13 cellular contexts compared by ENCODE assay signal in genomic region chr4:13543091-13543581, GRCh38. TPM values are rescaled to one million over a fixed set of nuclear protein-coding genes. Genes with fewer than 3 reads are reported as not detected.
DNase-seq lines count a peak whose midpoint lies in the region; ATAC-seq and TF ChIP-seq lines count a peak whose summit lies in the region.
"Had no signal": no experiment of that assay in that cellular context is flagged by ENCODE, and none has a peak within 500 bp of the region (broad histone marks: within the 10 kb centered on the region; RNA-seq: fewer than 3 reads in every experiment).

No MANE protein-coding gene starts in this region.

- no peaks in the 10 kb centered on the region for H3K9me3 ChIP-seq in sigmoid colon
- no peaks in the 10 kb centered on the region for H3K9me3 ChIP-seq in GM23248 (ENCODE audit: low read depth)

- H4K20me1 ChIP-seq in GM23248 (ENCODE audit: insufficient read depth), result no peaks in the 10 kb centered on the region

- peaks cover 53% of the 10 kb centered on the region for H3K4me1 Mint-ChIP-seq in activated CD4-positive, alpha-beta T cell treated with anti-CD3 and anti-CD28 coated beads for 36 hours
- H3K4me1 Mint-ChIP-seq in WTC11, result peaks cover 60% of the 10 kb centered on the region

- ATAC-seq in activated CD4-positive, alpha-beta T cell treated with anti-CD3 and anti-CD28 coated beads for 36 hours, result no peak
- ATAC-seq in WTC11 (no peak), HG03139 (IDR thresholded peaks at IDR 0.05; ENCODE audit: unreplicated experiment) (no peak)

- H3K27me3 Mint-ChIP-seq in activated CD4-positive, alpha-beta T cell treated with anti-CD3 and anti-CD28 coated beads for 36 hours, result peaks cover 69% of the 10 kb centered on the region
- H3K27me3 Mint-ChIP-seq in WTC11 (ENCODE audit: low read depth), result peaks cover 97% of the 10 kb centered on the region

- POLR2A ChIA-PET in activated CD4-positive, alpha-beta T cell treated with anti-CD3 and anti-CD28 coated beads for 36 hours (lab: Charles Lee), result no interaction called here
- POLR2A ChIA-PET in WTC11 (lab: Charles Lee), result interaction anchor here (0.9 to 1.9 kb wide), 4 partner anchors 13 to 60 kb away, joined by 3 to 6 read pairs (median 4); partner anchors contain the start of gene RAB28

- H3K27me3 ChIP-seq in sigmoid colon (peaks cover 3 to 76% (median 28%) of the 10 kb centered on the region in 3 donors), GM23248 (replicated peaks; ENCODE audit: insufficient read depth) (peaks cover 73% of the 10 kb centered on the region)

- H3K9me2 ChIP-seq in GM23248 (ENCODE audit: insufficient read depth), result no peaks in the 10 kb centered on the region

- H3K36me3 ChIP-seq in sigmoid colon (no peaks in the 10 kb centered on the region), GM23248 (ENCODE audit: low read depth) (no peaks in the 10 kb centered on the region)

- peaks cover 2% of the 10 kb centered on the region for H3K36me3 Mint-ChIP-seq in activated CD4-positive, alpha-beta T cell treated with anti-CD3 and anti-CD28 coated beads for 36 hours (ENCODE audit: low read depth)
- peaks cover 6% of the 10 kb centered on the region; the same call in 1 of the 2 replicates for H3K36me3 Mint-ChIP-seq in WTC11

- H3K79me2 ChIP-seq in GM23248 (ENCODE audit: insufficient read depth), result no peaks in the 10 kb centered on the region

- H3F3A ChIP-seq in GM23248 (ENCODE audit: insufficient read depth), result no peaks in the 10 kb centered on the region

- TF ChIP-seq POLR2A in sigmoid colon (IDR thresholded peaks at IDR 0.05), result no peak

- no peak overlapping the region for H3K4me2 ChIP-seq in GM23248 (ENCODE audit: unreplicated experiment)

- no peak for TF ChIP-seq CTCF in WTC11 (IDR thresholded peaks at IDR 0.05)
- TF ChIP-seq CTCF in sigmoid colon (IDR thresholded peaks at IDR 0.05), result no peak

- peaks cover 0 to 87% (median 60%) of the 10 kb centered on the region in 4 donors for H3K4me1 ChIP-seq in sigmoid colon
- H3K4me1 ChIP-seq in GM23248 (ENCODE audit: insufficient read depth), result no peaks in the 10 kb centered on the region; the same call in 1 of the 2 replicates

- in situ Hi-C loops in GM23248 (cut with MboI), result no loop called here

- H3K4me3 Mint-ChIP-seq in activated CD4-positive, alpha-beta T cell treated with anti-CD3 and anti-CD28 coated beads for 36 hours, result peak overlapping the region; percentile 23
- peak overlapping the region; percentile 53 for H3K4me3 Mint-ChIP-seq in WTC11

- H3K27ac Mint-ChIP-seq in activated CD4-positive, alpha-beta T cell treated with anti-CD3 and anti-CD28 coated beads for 36 hours, result no peak overlapping the region
- no peak overlapping the region for H3K27ac Mint-ChIP-seq in WTC11

- CTCF ChIA-PET in activated CD4-positive, alpha-beta T cell treated with anti-CD3 and anti-CD28 coated beads for 36 hours (lab: Charles Lee), result interaction anchor here (0.6 to 1.2 kb wide), 5 partner anchors 12 to 33 kb away, joined by 3 to 4 read pairs (median 3); no protein-coding TSS in a partner anchor
- CTCF ChIA-PET in WTC11 (lab: Charles Lee), result interaction anchor here (1.1 to 5.7 kb wide), 9 partner anchors 20 to 814 kb away, joined by 3 to 69 read pairs (median 6); no protein-coding TSS in a partner anchor

- no peak for TF ChIP-seq EP300 in sigmoid colon (IDR thresholded peaks at IDR 0.05)

- H3K4me3 ChIP-seq in sigmoid colon, result peak overlapping the region; percentile 74 to 77 (median 76)
- H3K4me3 ChIP-seq in GM23248, result no peak overlapping the region

- WGBS in sigmoid colon, 2 donors, result 28 to 57% methylated on average over 13 of the region's 13 CpGs
- WGBS in GM23248 (ENCODE audit: low coverage in 1 of 2, low lambda C conversion rate in 2 of 2, missing lambda C conversion rate in 2 of 2), 2 experiments, result 87 to 91% methylated on average over 13 of the region's 13 CpGs

- peak overlapping the region in 3 of 4 donors; percentile 93 to 96 (median 94) for H3K27ac ChIP-seq in sigmoid colon
- no peak overlapping the region for H3K27ac ChIP-seq in GM23248

- no peak overlapping the region for H3K9ac ChIP-seq in GM23248

- no peak overlapping the region for H2AFZ ChIP-seq in GM23248

- DNase-seq in activated CD4-positive, alpha-beta T cell treated with anti-CD3 and anti-CD28 coated beads for 36 hours, result no peak
- DNase-seq in activated CD4-positive, alpha-beta T cell treated with anti-CD3 and anti-CD28 coated beads, Interleukin-2, amount 50 U/mL, for 48 hours, result no peak
- DNase-seq in WTC11 (ENCODE audit: low spot score), result no peak
- DNase-seq in islet precursor cell, result peak; percentile 54
- DNase-seq in sigmoid colon, result peak; percentile 73
- no peak for DNase-seq in GM23248
- no peak for DNase-seq in AG08395 (ENCODE audit: low spot score)
- DNase-seq: activated gamma-delta T cell; NCI-H1105 treated with DMSO at 0.1 percent for 48 hours; NCI-H774; stimulated activated CD4-positive, alpha-beta T cell treated with anti-CD3 and anti-CD28 coated beads, Interleukin-2, amount 100 ng/mL, for 48 hours had no signal

- intact Hi-C loops in activated CD4-positive, alpha-beta T cell treated with anti-CD3 and anti-CD28 coated beads for 36 hours (cut with DNase I, micrococcal nuclease), result no loop called here
- intact Hi-C loops in sigmoid colon (cut with DNase I), result loop anchor here (10.0 kb wide), 1 partner anchor 468 kb away; no protein-coding TSS in a partner anchor

- H3K9me3 Mint-ChIP-seq in activated CD4-positive, alpha-beta T cell treated with anti-CD3 and anti-CD28 coated beads for 36 hours (ENCODE audit: low read depth), result peaks cover 3% of the 10 kb centered on the region
- no peaks in the 10 kb centered on the region for H3K9me3 Mint-ChIP-seq in WTC11

TF ChIP-seq in WTC11, 78 proteins besides CTCF, POLR2A, EP300 and RAD21 (continues in another document):
- TF ChIP-seq CBFB (CRISPR knock-in tag; IDR thresholded peaks at IDR 0.05; ENCODE audit: low read depth), result no peak
- TF ChIP-seq PRDM15 (CRISPR knock-in tag; IDR thresholded peaks at IDR 0.05), result peak; percentile 12; the same call in 1 of the 2 replicates
- TF ChIP-seq CDX4 (CRISPR knock-in tag; IDR thresholded peaks at IDR 0.05; ENCODE audit: borderline replicate concordance), result no peak

RNA-seq across cellular contexts. Expression of gene NKX3-2, which starts 1.2 kb away (rescaled TPM):
- not detected for total RNA-seq in activated CD4-positive, alpha-beta T cell treated with anti-CD3 and anti-CD28 coated beads for 36 hours
- total RNA-seq in WTC11 (2021), result 0.07 TPM in 1 of 3 replicates, not detected in the others
- total RNA-seq in sigmoid colon, result 10 to 100 TPM; 20.3 to 28.2 (median 21.0) TPM
- polyA plus RNA-seq in sigmoid colon, result 1 to 10 TPM in 1 of 3 donors, under 1 TPM in 1, not detected in 1; 0.60 to 1.9 TPM
- under 0.01 and 0.13 TPM in 2 replicates for total RNA-seq in GM23248 (2014; rRNA removed; shearing (Covaris generic))
- not detected in 2 replicates for polyA plus RNA-seq in GM23248 (2016; fragmentation: Nextera tagmentation; extraction: Ambion mirVana)
- polyA plus RNA-seq: AG04450 had no signal

RNA-seq across cellular contexts. Expression of gene RAB28, which starts 59.0 kb away (rescaled TPM):
- 10 to 100 TPM; 12.7 to 17.5 TPM for total RNA-seq in activated CD4-positive, alpha-beta T cell treated with anti-CD3 and anti-CD28 coated beads for 36 hours
- total RNA-seq in WTC11 (2021), result 17.1 to 18.4 TPM (median 17.4 TPM) in 3 replicates
- total RNA-seq in sigmoid colon, result 10 to 100 TPM; 24.1 to 32.1 (median 28.7) TPM
- polyA plus RNA-seq in sigmoid colon, result 10 to 100 TPM; 12.7 to 18.7 (median 16.8) TPM
- 16.4 and 18.9 TPM in 2 replicates for total RNA-seq in GM23248 (2014; rRNA removed; shearing (Covaris generic))
- 23.5 and 26.5 TPM in 2 replicates for polyA plus RNA-seq in GM23248 (2016; fragmentation: Nextera tagmentation; extraction: Ambion mirVana)

Comparison
In these comparisons a context has a peak if more than half of its experiments do, and no peak if none do; other contexts are left out.
1. DNase-seq: peak in islet precursor cell (single experiment) and sigmoid colon (single experiment); none in activated CD4-positive, alpha-beta T cell treated with anti-CD3 and anti-CD28 coated beads for 36 hours (single experiment), activated CD4-positive, alpha-beta T cell treated with anti-CD3 and anti-CD28 coated beads, Interleukin-2, amount 50 U/mL, for 48 hours (0 of 2), WTC11 (single experiment), GM23248 (single experiment) and AG08395 (single experiment).
2. RNA of gene NKX3-2, which starts 1.2 kb away (total RNA-seq): 20.3 to 28.2 TPM in sigmoid colon; 0.07 TPM in WTC11, not detected in activated CD4-positive, alpha-beta T cell treated with anti-CD3 and anti-CD28 coated beads for 36 hours and under 0.01 to 0.13 TPM in GM23248; every median in the first group is over 10 times any median in the second.